Comparison of ENCODE assay signal across 8 cellular contexts in genomic region chr11:73875840-73876239, GRCh38. TPM values are rescaled to one million over a fixed set of nuclear protein-coding genes. Genes with fewer than 3 reads are reported as not detected.
DNase-seq lines count a peak whose midpoint lies in the region; ATAC-seq and TF ChIP-seq lines count a peak whose summit lies in the region.

No MANE protein-coding gene starts in this region.

- H3K4me3 ChIP-seq in tibial nerve: peak overlapping the region; percentile 61 to 88 (median 80)

- no peak for DNase-seq in activated naive CD4-positive, alpha-beta T cell treated with anti-CD3 and anti-CD28 coated beads for 36 hours
- DNase-seq in activated naive CD4-positive, alpha-beta T cell (lab: John Stamatoyannopoulos, UW): no peak
- DNase-seq in activated T-helper 2 cell treated with anti-CD3 and anti-CD28 coated beads, Interferon-gamma antibody, Interleukin-2, Interleukin-4, amounts not matched to agents 10 μg/mL and 5 μg/mL and 100 μg/mL, durations not matched to agents 14 hours and 24 hours and 36 hours (ENCODE audit: low spot score): no peak
- DNase-seq in kidney glomerular epithelial cell (lab: John Stamatoyannopoulos, UW): peak; percentile 13
- DNase-seq in tibial nerve (ENCODE audit: low spot score in 2 of 2): no peak

- H3K4me1 ChIP-seq in tibial nerve: peaks cover 4 to 33% (median 14%) of the 10 kb centered on the region in 4 donors

- H3K27ac ChIP-seq in tibial nerve: peak overlapping the region in 3 of 4 donors; percentile 83 to 88 (median 87)

- no peaks in the 10 kb centered on the region for H3K9me3 ChIP-seq in tibial nerve

- intact Hi-C loops in activated naive CD4-positive, alpha-beta T cell treated with anti-CD3 and anti-CD28 coated beads for 36 hours (cut with micrococcal nuclease): loop anchor here (1.0 to 5.0 kb wide), 8 partner anchors 88 to 617 kb away; partner anchors contain the start of genes FAM168A, LIPT2, RAB6A and RELT
- intact Hi-C loops in activated T-helper 2 cell treated with anti-CD3 and anti-CD28 coated beads, Interferon-gamma antibody, Interleukin-2, Interleukin-4, amounts not matched to agents 10 μg/mL and 5 μg/mL and 100 μg/mL, durations not matched to agents 14 hours and 24 hours and 36 hours (cut with micrococcal nuclease): loop anchor here (1.0 to 5.0 kb wide), 4 partner anchors 97 to 296 kb away; partner anchors contain the start of genes C2CD3, PPME1 and RAB6A

- no peaks in the 10 kb centered on the region for H3K27me3 ChIP-seq in tibial nerve

- H3K9me3 Mint-ChIP-seq in activated naive CD4-positive, alpha-beta T cell treated with anti-CD3 and anti-CD28 coated beads for 36 hours: no peaks in the 10 kb centered on the region
- H3K9me3 Mint-ChIP-seq in activated T-helper 2 cell treated with anti-CD3 and anti-CD28 coated beads, Interferon-gamma antibody, Interleukin-2, Interleukin-4, amounts not matched to agents 10 μg/mL and 5 μg/mL and 100 μg/mL, durations not matched to agents 14 hours and 24 hours and 36 hours: no peaks in the 10 kb centered on the region

- H3K4me1 Mint-ChIP-seq in activated naive CD4-positive, alpha-beta T cell treated with anti-CD3 and anti-CD28 coated beads for 36 hours (ENCODE audit: low read depth): peaks cover 42% of the 10 kb centered on the region
- H3K4me1 Mint-ChIP-seq in activated T-helper 2 cell treated with anti-CD3 and anti-CD28 coated beads, Interferon-gamma antibody, Interleukin-2, Interleukin-4, amounts not matched to agents 10 μg/mL and 5 μg/mL and 100 μg/mL, durations not matched to agents 14 hours and 24 hours and 36 hours (ENCODE audit: low read depth): peaks cover 19% of the 10 kb centered on the region

- CTCF ChIA-PET in activated naive CD4-positive, alpha-beta T cell treated with anti-CD3 and anti-CD28 coated beads for 36 hours (lab: Charles Lee): no interaction called here

- TF ChIP-seq EP300 in tibial nerve (IDR thresholded peaks at IDR 0.05): no peak

- 28 to 32% methylated on average over 8 of the region's 8 CpGs for WGBS in tibial nerve, 2 donors

- H3K27ac Mint-ChIP-seq in activated naive CD4-positive, alpha-beta T cell treated with anti-CD3 and anti-CD28 coated beads for 36 hours: peak overlapping the region; percentile 92
- peak overlapping the region; percentile 96 for H3K27ac Mint-ChIP-seq in activated T-helper 2 cell treated with anti-CD3 and anti-CD28 coated beads, Interferon-gamma antibody, Interleukin-2, Interleukin-4, amounts not matched to agents 10 μg/mL and 5 μg/mL and 100 μg/mL, durations not matched to agents 14 hours and 24 hours and 36 hours

- TF ChIP-seq POLR2A in tibial nerve (IDR thresholded peaks at IDR 0.05): no peak

- peak overlapping the region; percentile 95 for H3K4me3 Mint-ChIP-seq in activated naive CD4-positive, alpha-beta T cell treated with anti-CD3 and anti-CD28 coated beads for 36 hours
- H3K4me3 Mint-ChIP-seq in activated T-helper 2 cell treated with anti-CD3 and anti-CD28 coated beads, Interferon-gamma antibody, Interleukin-2, Interleukin-4, amounts not matched to agents 10 μg/mL and 5 μg/mL and 100 μg/mL, durations not matched to agents 14 hours and 24 hours and 36 hours (ENCODE audit: low read depth): peak overlapping the region; percentile 98

- no peak for TF ChIP-seq CTCF in tibial nerve (IDR thresholded peaks at IDR 0.05)

- peaks cover 0 to 46% (median 0%) of the 10 kb centered on the region in 3 donors for H3K36me3 ChIP-seq in tibial nerve

- peaks cover 36% of the 10 kb centered on the region for H3K36me3 Mint-ChIP-seq in activated naive CD4-positive, alpha-beta T cell treated with anti-CD3 and anti-CD28 coated beads for 36 hours (ENCODE audit: low read depth)
- H3K36me3 Mint-ChIP-seq in activated T-helper 2 cell treated with anti-CD3 and anti-CD28 coated beads, Interferon-gamma antibody, Interleukin-2, Interleukin-4, amounts not matched to agents 10 μg/mL and 5 μg/mL and 100 μg/mL, durations not matched to agents 14 hours and 24 hours and 36 hours (ENCODE audit: low read depth): peaks cover 40% of the 10 kb centered on the region

- no peak for ATAC-seq in HG03342 (IDR thresholded peaks at IDR 0.05; ENCODE audit: unreplicated experiment)
- ATAC-seq in HG03175 (IDR thresholded peaks at IDR 0.05; ENCODE audit: unreplicated experiment): no peak
- no peak for ATAC-seq in HG02870 (IDR thresholded peaks at IDR 0.05; ENCODE audit: unreplicated experiment)

- no peaks in the 10 kb centered on the region for H3K27me3 Mint-ChIP-seq in activated naive CD4-positive, alpha-beta T cell treated with anti-CD3 and anti-CD28 coated beads for 36 hours (ENCODE audit: low read depth)
- no peaks in the 10 kb centered on the region for H3K27me3 Mint-ChIP-seq in activated T-helper 2 cell treated with anti-CD3 and anti-CD28 coated beads, Interferon-gamma antibody, Interleukin-2, Interleukin-4, amounts not matched to agents 10 μg/mL and 5 μg/mL and 100 μg/mL, durations not matched to agents 14 hours and 24 hours and 36 hours (ENCODE audit: low read depth)

RNA-seq across cellular contexts. Expression of gene COA4, which starts 0.8 kb away (rescaled TPM):
- total RNA-seq in activated naive CD4-positive, alpha-beta T cell treated with anti-CD3 and anti-CD28 coated beads for 36 hours: 10 to 100 TPM; 87.8 to 94.2 TPM
- 90.2 and 99.9 TPM in 2 replicates for total RNA-seq in activated T-helper 2 cell treated with anti-CD3 and anti-CD28 coated beads, Interferon-gamma antibody, Interleukin-2, Interleukin-4, amounts not matched to agents 10 μg/mL and 5 μg/mL and 100 μg/mL, durations not matched to agents 14 hours and 24 hours and 36 hours
- total RNA-seq in tibial nerve: 100 to 1,000 TPM in 1 of 4 donors, 10 to 100 TPM in 3; 63.2 to 100 (median 69.2) TPM

RNA-seq across cellular contexts. Expression of gene PAAF1, which starts 1.0 kb away (rescaled TPM):
- 10 to 100 TPM; 29.7 to 30.4 TPM for total RNA-seq in activated naive CD4-positive, alpha-beta T cell treated with anti-CD3 and anti-CD28 coated beads for 36 hours
- total RNA-seq in activated T-helper 2 cell treated with anti-CD3 and anti-CD28 coated beads, Interferon-gamma antibody, Interleukin-2, Interleukin-4, amounts not matched to agents 10 μg/mL and 5 μg/mL and 100 μg/mL, durations not matched to agents 14 hours and 24 hours and 36 hours: 25.4 and 28.7 TPM in 2 replicates
- 10 to 100 TPM; 24.9 to 39.1 (median 32.7) TPM for total RNA-seq in tibial nerve
